Comparison of ENCODE assay signal across 1 cellular context in genomic region chr7:1922071-1922869, GRCh38.
TF ChIP-seq lines count a peak whose summit lies in the region.

No MANE protein-coding gene starts in this region.

TF ChIP-seq in H1, 55 proteins besides CTCF, POLR2A, EP300 and RAD21 (continued from another document):
- TF ChIP-seq CHD7 (IDR thresholded peaks at IDR 0.05; ENCODE audit: insufficient replicate concordance, low read length) (no peak), PHF8 (conservative IDR thresholded peaks at IDR 0.05; ENCODE audit: low read depth, low read length) (no peak), ATF2 (IDR thresholded peaks at IDR 0.05; ENCODE audit: low read length) (no peak), CHD1 (IDR thresholded peaks at IDR 0.05; ENCODE audit: low read depth, low read length) (no peak), TAF7 (optimal IDR thresholded peaks at IDR 0.05; ENCODE audit: borderline replicate concordance, low read depth, low read length) (no peak)
